12 cellular contexts compared by ENCODE assay signal in the genomic region with DNA sequence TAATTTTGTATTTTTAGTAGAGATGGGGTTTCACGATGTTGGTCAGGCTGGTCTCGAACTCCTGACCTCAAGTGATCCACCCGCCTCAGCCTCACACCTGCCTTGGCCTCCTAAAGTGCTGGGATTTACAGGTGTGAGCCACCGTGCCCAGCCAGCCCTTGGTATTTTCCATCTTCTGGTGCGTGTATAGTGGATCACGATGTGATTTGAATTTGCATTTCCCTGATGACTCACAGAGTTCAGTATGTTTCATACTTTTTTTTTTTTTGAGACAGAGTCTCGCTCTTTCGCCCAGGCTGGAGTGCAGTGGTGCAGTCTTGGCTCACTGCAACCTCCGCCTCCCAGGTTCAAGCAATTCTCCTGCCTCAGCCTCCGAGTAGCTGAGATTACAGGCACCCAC. TPM values are rescaled to one million over a fixed set of nuclear protein-coding genes. Genes with fewer than 3 reads are reported as not detected.
DNase-seq lines count a peak whose midpoint lies in the region; ATAC-seq and TF ChIP-seq lines count a peak whose summit lies in the region.
"Not testable (repeated sequence)": the region's sequence is repeated elsewhere in the genome, so short reads cannot be mapped to it uniquely, and the experiment has no call there.
"Had no signal": no experiment of that assay in that cellular context is flagged by ENCODE, and none has a peak within 500 bp of the region (broad histone marks: within the 10 kb centered on the region; RNA-seq: fewer than 3 reads in every experiment).

No MANE protein-coding gene starts in this region.

- not testable (repeated sequence) for H3K27ac Mint-ChIP-seq in activated T-helper 17 cell treated with anti-CD3 and anti-CD28 coated beads, Interleukin-2, amount 50 U/mL, for 72 hours

- not testable (repeated sequence) for H3K4me3 ChIP-seq in RWPE2 (ENCODE audit: severe bottlenecking); brain microvascular endothelial cell (ENCODE audit: low read depth, low read length)

- TF ChIP-seq CTCF in RWPE2 (IDR thresholded peaks at IDR 0.05; ENCODE audit: poor library complexity, severe bottlenecking); brain microvascular endothelial cell (IDR thresholded peaks at IDR 0.05; ENCODE audit: low read depth, low read length, missing control alignments): not testable (repeated sequence)

- not testable (repeated sequence) for H3K4me3 Mint-ChIP-seq in activated T-helper 17 cell treated with anti-CD3 and anti-CD28 coated beads, Interleukin-2, amount 50 U/mL, for 72 hours

- H3K9me3 Mint-ChIP-seq in activated T-helper 17 cell treated with anti-CD3 and anti-CD28 coated beads, Interleukin-2, amount 50 U/mL, for 72 hours = not testable (repeated sequence)

- peaks cover 39% of the 10 kb centered on the region for H3K27me3 Mint-ChIP-seq in activated T-helper 17 cell treated with anti-CD3 and anti-CD28 coated beads, Interleukin-2, amount 50 U/mL, for 72 hours

- H3K27ac ChIP-seq in RWPE2 (ENCODE audit: poor library complexity, severe bottlenecking); brain microvascular endothelial cell: not testable (repeated sequence)

- not testable (repeated sequence) for H3K4me1 ChIP-seq in RWPE2 (ENCODE audit: insufficient read depth, poor library complexity, severe bottlenecking)

- not testable (repeated sequence) for H3K4me1 Mint-ChIP-seq in activated T-helper 17 cell treated with anti-CD3 and anti-CD28 coated beads, Interleukin-2, amount 50 U/mL, for 72 hours

- peak; percentile 23 for DNase-seq in Caki2 (ENCODE audit: low read depth)
- DNase-seq in HT1080 (ENCODE audit: low read depth) = peak; percentile 39
- not testable (repeated sequence) for DNase-seq in RWPE2 (ENCODE audit: low spot score)
- DNase-seq in brain microvascular endothelial cell = peak; percentile 12
- peak; percentile 51 for DNase-seq in mesenteric fat pad (ENCODE audit: low spot score)

- peaks cover 40% of the 10 kb centered on the region for H3K27me3 ChIP-seq in RWPE2 (ENCODE audit: insufficient read depth, poor library complexity, severe bottlenecking)
- H3K27me3 ChIP-seq in brain microvascular endothelial cell (replicated peaks) = peaks cover 50% of the 10 kb centered on the region

- not testable (repeated sequence) for H3K36me3 ChIP-seq in RWPE2 (ENCODE audit: low read depth); brain microvascular endothelial cell (replicated peaks)

- not testable (repeated sequence) for H3K9me3 ChIP-seq in RWPE2 (ENCODE audit: severe bottlenecking)

- H3K36me3 Mint-ChIP-seq in activated T-helper 17 cell treated with anti-CD3 and anti-CD28 coated beads, Interleukin-2, amount 50 U/mL, for 72 hours (ENCODE audit: low read depth) = not testable (repeated sequence)

- in situ Hi-C loops in Caki2 (cut with HindIII; ENCODE audit: low pct_unique_long_range_greater_than_20kb, low sequenced_read_pairs); brain microvascular endothelial cell (cut with HindIII; ENCODE audit: low pct_ligation_motif_present, low sequenced_read_pairs): not testable (repeated sequence)

- 0 out of 3 replicates have a peak, but pooled peaks have one; percentile 29 for ATAC-seq in RWPE2 (ENCODE audit: low read depth)
- ATAC-seq in activated T-helper 17 cell treated with anti-CD3 and anti-CD28 coated beads, Interleukin-2, amount 50 U/mL, for 72 hours (replicated peaks) = peak; percentile 78
- peak; percentile 64 for ATAC-seq in esophagus mucosa

RNA-seq across cellular contexts. Expression of a gene that starts 2.1 kb away (rescaled TPM):
- total RNA-seq in Caki2 (2014; rRNA removed; shearing (Covaris generic); ENCODE audit: low replicate concordance) = not detected in 2 replicates
- total RNA-seq in HT1080 (2014; rRNA removed; shearing (Covaris generic)) = not detected in 2 replicates
- polyA plus RNA-seq in HT1080 (2015; cell fraction: cytosol; rRNA removed) = not detected in 2 replicates
- not detected in 2 replicates for polyA plus RNA-seq in HT1080 (2015; cell fraction: nucleus; rRNA removed)
- not detected for total RNA-seq in activated T-helper 17 cell treated with anti-CD3 and anti-CD28 coated beads, Interleukin-2, amount 50 U/mL, for 72 hours
- total RNA-seq in esophagus mucosa = not detected
- total RNA-seq in mesenteric fat pad = not detected
- total RNA-seq: CD8-positive, alpha-beta T cell; G401; GM12878 had no signal
- polyA plus RNA-seq: BJ, CD14-positive monocyte, GM12878 had no signal

RNA-seq across cellular contexts. Expression of a gene that starts 13.8 kb away (rescaled TPM):
- 54.9 and 57.7 TPM in 2 replicates for total RNA-seq in Caki2 (2014; rRNA removed; shearing (Covaris generic); ENCODE audit: low replicate concordance)
- 42.1 and 44.0 TPM in 2 replicates for total RNA-seq in HT1080 (2014; rRNA removed; shearing (Covaris generic))
- 25.6 and 26.2 TPM in 2 replicates for polyA plus RNA-seq in HT1080 (2015; cell fraction: cytosol; rRNA removed)
- 35.8 and 36.2 TPM in 2 replicates for polyA plus RNA-seq in HT1080 (2015; cell fraction: nucleus; rRNA removed)
- 10 to 100 TPM; 36.5 to 37.6 TPM for total RNA-seq in activated T-helper 17 cell treated with anti-CD3 and anti-CD28 coated beads, Interleukin-2, amount 50 U/mL, for 72 hours
- total RNA-seq in esophagus mucosa = 11.7 TPM
- 25.1 TPM for total RNA-seq in mesenteric fat pad

RNA-seq across cellular contexts. Expression of a gene that starts 32.8 kb away (rescaled TPM):
- 8.3 and 8.6 TPM in 2 replicates for total RNA-seq in Caki2 (2014; rRNA removed; shearing (Covaris generic); ENCODE audit: low replicate concordance)
- total RNA-seq in HT1080 (2014; rRNA removed; shearing (Covaris generic)) = 57.1 and 64.3 TPM in 2 replicates
- polyA plus RNA-seq in HT1080 (2015; cell fraction: cytosol; rRNA removed) = 24.2 and 27.8 TPM in 2 replicates
- 6.0 and 7.1 TPM in 2 replicates for polyA plus RNA-seq in HT1080 (2015; cell fraction: nucleus; rRNA removed)
- total RNA-seq in activated T-helper 17 cell treated with anti-CD3 and anti-CD28 coated beads, Interleukin-2, amount 50 U/mL, for 72 hours = 10 to 100 TPM in 1 of 2 donors, 1 to 10 TPM in 1; 10.0 to 16.0 TPM
- total RNA-seq in esophagus mucosa (19.0 TPM), mesenteric fat pad (31.1 TPM)

RNA-seq across cellular contexts. Expression of a gene that starts 33.8 kb away (rescaled TPM):
- total RNA-seq in Caki2 (2014; rRNA removed; shearing (Covaris generic); ENCODE audit: low replicate concordance) = 581 and 684 TPM in 2 replicates
- 813 and 842 TPM in 2 replicates for total RNA-seq in HT1080 (2014; rRNA removed; shearing (Covaris generic))
- polyA plus RNA-seq in HT1080 (2015; cell fraction: cytosol; rRNA removed) = 483 and 485 TPM in 2 replicates
- polyA plus RNA-seq in HT1080 (2015; cell fraction: nucleus; rRNA removed) = 559 and 613 TPM in 2 replicates
- total RNA-seq in activated T-helper 17 cell treated with anti-CD3 and anti-CD28 coated beads, Interleukin-2, amount 50 U/mL, for 72 hours = 100 to 1,000 TPM; 317 to 592 TPM
- total RNA-seq in esophagus mucosa (253 TPM), mesenteric fat pad (190 TPM)
